Comparison of ENCODE assay signal across 13 cellular contexts in the genomic region with DNA sequence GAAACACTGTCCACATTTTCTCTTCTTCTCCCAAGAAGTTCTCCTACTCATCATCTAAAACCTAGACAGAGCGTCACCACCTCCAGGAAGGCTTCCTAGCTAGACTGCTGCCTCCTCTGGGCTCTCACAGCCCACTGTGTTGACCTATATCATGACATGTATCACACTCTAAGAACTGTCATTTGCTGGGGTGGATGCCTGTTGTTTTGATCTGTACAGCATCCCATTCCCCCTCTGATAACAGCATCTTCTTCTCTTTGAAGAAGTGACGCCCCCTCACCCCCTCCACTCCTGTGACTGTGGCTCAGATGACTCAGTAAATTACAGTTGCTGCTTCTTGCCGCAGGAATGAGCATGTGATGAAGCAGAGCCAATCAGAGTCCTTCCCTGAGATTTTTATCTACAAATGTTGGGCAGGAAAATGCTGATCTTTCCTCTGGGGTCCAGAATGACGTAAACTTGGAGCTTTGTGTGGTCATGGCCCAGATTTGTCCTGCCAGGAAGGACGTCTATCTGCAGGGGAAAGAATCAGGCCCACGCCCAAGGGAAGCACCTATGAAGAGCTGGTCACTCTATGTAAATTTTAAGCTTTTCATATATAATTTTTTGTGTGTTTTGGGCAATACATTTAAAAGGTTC. TPM values are rescaled to one million over a fixed set of nuclear protein-coding genes. Genes with fewer than 3 reads are reported as not detected.
A peak's percentile ranks its signal among the peaks of the same experiment; 100 is the strongest.
DNase-seq lines count a peak whose midpoint lies in the region; ATAC-seq and TF ChIP-seq lines count a peak whose summit lies in the region.
"Had no signal": no experiment of that assay in that cellular context is flagged by ENCODE, and none has a peak within 500 bp of the region (broad histone marks: within the 10 kb centered on the region; RNA-seq: fewer than 3 reads in every experiment).

No MANE protein-coding gene starts in this region.

- H2AFZ ChIP-seq in OCI-LY7 (ENCODE audit: low read length), result no peak overlapping the region

- H3K27ac ChIP-seq in OCI-LY7 (ENCODE audit: low read depth, low read length, poor library complexity, severe bottlenecking), result no peak overlapping the region
- H3K27ac ChIP-seq: gastrocnemius medialis had no signal

- H3K36me3 Mint-ChIP-seq in activated CD8-positive, alpha-beta memory T cell treated with anti-CD3 and anti-CD28 coated beads, Interleukin-2, amount 10 ng/mL, durations not matched to agents 7 days and 5 days, result peaks cover 5% of the 10 kb centered on the region
- H3K36me3 Mint-ChIP-seq: activated naive CD8-positive, alpha-beta T cell treated with anti-CD3 and anti-CD28 coated beads, Interleukin-2, amount 10 ng/mL, durations not matched to agents 7 days and 5 days; CD8-positive, alpha-beta T cell had no signal

- no peaks in the 10 kb centered on the region for H3K79me2 ChIP-seq in OCI-LY7 (ENCODE audit: insufficient read depth, low read depth, low read length)

- POLR2A ChIA-PET in OCI-LY7 (lab: Charles Lee), result interaction anchor here (0.5 to 0.6 kb wide), 2 partner anchors 14 to 15 kb away, joined by 3 to 4 read pairs; no protein-coding TSS in a partner anchor

- no peaks in the 10 kb centered on the region for H3K4me1 ChIP-seq in OCI-LY7 (ENCODE audit: insufficient read depth, low read length, poor library complexity, severe bottlenecking)
- H3K4me1 ChIP-seq: gastrocnemius medialis had no signal

- no peak for TF ChIP-seq CTCF in OCI-LY7 (conservative IDR thresholded peaks at IDR 0.05; ENCODE audit: low read length)

- H3K4me1 Mint-ChIP-seq in activated CD8-positive, alpha-beta memory T cell treated with anti-CD3 and anti-CD28 coated beads, Interleukin-2, amount 10 ng/mL, durations not matched to agents 7 days and 5 days, result peaks cover 8% of the 10 kb centered on the region
- H3K4me1 Mint-ChIP-seq: activated naive CD8-positive, alpha-beta T cell treated with anti-CD3 and anti-CD28 coated beads, Interleukin-2, amount 10 ng/mL, durations not matched to agents 7 days and 5 days had no signal

- H3K4me3 ChIP-seq in OCI-LY7 (ENCODE audit: low read depth, low read length, poor library complexity, severe bottlenecking), result no peak overlapping the region
- H3K4me3 ChIP-seq: gastrocnemius medialis, mucosa of descending colon had no signal

- BruUV-seq in OCI-LY7 (replicated peaks; lab: Mats Ljungman, UMichigan), result no TSS peak

- peak; percentile 16 for ATAC-seq in activated CD8-positive, alpha-beta memory T cell treated with anti-CD3 and anti-CD28 coated beads, Interleukin-2, amount 10 ng/mL, durations not matched to agents 7 days and 5 days
- no peak for ATAC-seq in GM21717 (IDR thresholded peaks at IDR 0.05; ENCODE audit: unreplicated experiment)
- ATAC-seq: CD8-positive, alpha-beta T cell; gastrocnemius medialis; mucosa of descending colon had no signal

- no peak overlapping the region for H3K4me2 ChIP-seq in OCI-LY7 (ENCODE audit: low read length)

- H3K9me3 ChIP-seq in OCI-LY7 (ENCODE audit: low read length), result no peaks in the 10 kb centered on the region
- H3K9me3 ChIP-seq: gastrocnemius medialis, mucosa of descending colon had no signal

- H3K9me3 Mint-ChIP-seq in activated CD8-positive, alpha-beta memory T cell treated with anti-CD3 and anti-CD28 coated beads, Interleukin-2, amount 10 ng/mL, durations not matched to agents 7 days and 5 days (ENCODE audit: low read depth), result peaks cover 6% of the 10 kb centered on the region

- peaks cover 37% of the 10 kb centered on the region for H3K27me3 Mint-ChIP-seq in activated CD8-positive, alpha-beta memory T cell treated with anti-CD3 and anti-CD28 coated beads, Interleukin-2, amount 10 ng/mL, durations not matched to agents 7 days and 5 days

- intact Hi-C loops in OCI-LY7 (cut with micrococcal nuclease; ENCODE audit: unreplicated experiment), result no loop called here

- no peak for TF ChIP-seq EP300 in Ishikawa (IDR thresholded peaks at IDR 0.05; ENCODE audit: borderline replicate concordance)

- TF ChIP-seq RAD21 in Ishikawa (IDR thresholded peaks at IDR 0.05; ENCODE audit: low read depth), result no peak

- DNase-seq in AG08395 (ENCODE audit: low spot score) (peak; percentile 28), glomerular visceral epithelial cell (ENCODE audit: extremely low spot score) (peak; percentile 42), NCI-H2171 (lab: John Stamatoyannopoulos, UW) (no peak), OCI-LY7 (ENCODE audit: low spot score) (no peak)
- DNase-seq in activated CD8-positive, alpha-beta memory T cell treated with anti-CD3 and anti-CD28 coated beads, Interleukin-2, amount 10 ng/mL, durations not matched to agents 7 days and 5 days, result peak; percentile 39
- DNase-seq in central memory CD4-positive, alpha-beta T cell, result no peak
- DNase-seq: activated naive CD8-positive, alpha-beta T cell treated with anti-CD3 and anti-CD28 coated beads, Interleukin-2, amount 10 ng/mL, durations not matched to agents 7 days and 5 days; gastrocnemius medialis; mucosa of descending colon; NCI-H1436 had no signal

- CTCF ChIA-PET in activated CD8-positive, alpha-beta memory T cell treated with anti-CD3 and anti-CD28 coated beads, Interleukin-2, amount 10 ng/mL, durations not matched to agents 7 days and 5 days (lab: Charles Lee), result no interaction called here
- CTCF ChIA-PET in OCI-LY7 (lab: Charles Lee; ENCODE audit: unreplicated experiment), result no interaction called here

- H4K20me1 ChIP-seq in OCI-LY7 (ENCODE audit: insufficient read depth, low read length), result no peaks in the 10 kb centered on the region

- H3K36me3 ChIP-seq in OCI-LY7 (ENCODE audit: insufficient read depth, low read length), result no peaks in the 10 kb centered on the region
- H3K36me3 ChIP-seq: gastrocnemius medialis had no signal

- H3K4me3 Mint-ChIP-seq in activated CD8-positive, alpha-beta memory T cell treated with anti-CD3 and anti-CD28 coated beads, Interleukin-2, amount 10 ng/mL, durations not matched to agents 7 days and 5 days, result no peak overlapping the region
- H3K4me3 Mint-ChIP-seq: activated naive CD8-positive, alpha-beta T cell treated with anti-CD3 and anti-CD28 coated beads, Interleukin-2, amount 10 ng/mL, durations not matched to agents 7 days and 5 days; CD8-positive, alpha-beta T cell had no signal

- no peaks in the 10 kb centered on the region for H3K9me2 ChIP-seq in OCI-LY7 (ENCODE audit: insufficient read depth, low read length)

- no peak overlapping the region for H3K27ac Mint-ChIP-seq in activated CD8-positive, alpha-beta memory T cell treated with anti-CD3 and anti-CD28 coated beads, Interleukin-2, amount 10 ng/mL, durations not matched to agents 7 days and 5 days
- H3K27ac Mint-ChIP-seq: activated naive CD8-positive, alpha-beta T cell treated with anti-CD3 and anti-CD28 coated beads, Interleukin-2, amount 10 ng/mL, durations not matched to agents 7 days and 5 days; CD8-positive, alpha-beta T cell had no signal

TF ChIP-seq in Ishikawa, 13 proteins besides CTCF, POLR2A, EP300 and RAD21:
- TF ChIP-seq TCF12 (IDR thresholded peaks at IDR 0.05; ENCODE audit: low read depth), result no peak
- TF ChIP-seq, protein P1, sequence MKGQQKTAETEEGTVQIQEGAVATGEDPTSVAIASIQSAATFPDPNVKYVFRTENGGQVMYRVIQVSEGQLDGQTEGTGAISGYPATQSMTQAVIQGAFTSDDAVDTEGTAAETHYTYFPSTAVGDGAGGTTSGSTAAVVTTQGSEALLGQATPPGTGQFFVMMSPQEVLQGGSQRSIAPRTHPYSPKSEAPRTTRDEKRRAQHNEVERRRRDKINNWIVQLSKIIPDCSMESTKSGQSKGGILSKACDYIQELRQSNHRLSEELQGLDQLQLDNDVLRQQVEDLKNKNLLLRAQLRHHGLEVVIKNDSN (IDR thresholded peaks at IDR 0.05), result peak; percentile 50

RNA-seq across cellular contexts. Expression of a gene that starts 28.0 kb away (rescaled TPM):
- total RNA-seq in activated CD8-positive, alpha-beta memory T cell treated with anti-CD3 and anti-CD28 coated beads, Interleukin-2, amount 10 ng/mL, durations not matched to agents 7 days and 5 days, result not detected
- not detected in 2 replicates for total RNA-seq in OCI-LY7 (2014; rRNA removed; shearing (Covaris generic))
- total RNA-seq in OCI-LY7 (2022), result not detected in 2 replicates
- total RNA-seq: activated naive CD8-positive, alpha-beta T cell treated with anti-CD3 and anti-CD28 coated beads, Interleukin-2, amount 10 ng/mL, durations not matched to agents 7 days and 5 days had no signal

Comparison
In these comparisons a context has a peak if more than half of its experiments do, and no peak if none do; other contexts are left out.
1. DNase-seq: peak in AG08395 (single experiment), activated CD8-positive, alpha-beta memory T cell treated with anti-CD3 and anti-CD28 coated beads, Interleukin-2, amount 10 ng/mL, durations not matched to agents 7 days and 5 days (single experiment) and glomerular visceral epithelial cell (single experiment); none in NCI-H2171 (single experiment), central memory CD4-positive, alpha-beta T cell (single experiment) and OCI-LY7 (single experiment).